ENCODE assay signal across 1 cellular context in genomic region chr4:76736434-76736833, GRCh38.
TF ChIP-seq lines count a peak whose summit lies in the region.

No MANE protein-coding gene starts in this region.

TF ChIP-seq in IMR-90, 13 proteins besides CTCF, POLR2A, EP300 and RAD21 (continued from another document):
- no peak for TF ChIP-seq ELK1 (IDR thresholded peaks at IDR 0.05; ENCODE audit: borderline replicate concordance, low read depth, low read length)
- TF ChIP-seq RCOR1 (IDR thresholded peaks at IDR 0.05; ENCODE audit: insufficient replicate concordance, low read length) = no peak
- peak; percentile 93 for TF ChIP-seq CEBPB (IDR thresholded peaks at IDR 0.05; ENCODE audit: low read depth, low read length)
- TF ChIP-seq CHD1 (IDR thresholded peaks at IDR 0.05; ENCODE audit: low read depth, low read length) = no peak
- TF ChIP-seq FOS (IDR thresholded peaks at IDR 0.05; ENCODE audit: low read depth, low read length) = peak; percentile 69; the same call in 1 of the 2 replicates
- no peak for TF ChIP-seq NFE2L2 (IDR thresholded peaks at IDR 0.05; ENCODE audit: low read depth, low read length)
